In the genomic region with DNA sequence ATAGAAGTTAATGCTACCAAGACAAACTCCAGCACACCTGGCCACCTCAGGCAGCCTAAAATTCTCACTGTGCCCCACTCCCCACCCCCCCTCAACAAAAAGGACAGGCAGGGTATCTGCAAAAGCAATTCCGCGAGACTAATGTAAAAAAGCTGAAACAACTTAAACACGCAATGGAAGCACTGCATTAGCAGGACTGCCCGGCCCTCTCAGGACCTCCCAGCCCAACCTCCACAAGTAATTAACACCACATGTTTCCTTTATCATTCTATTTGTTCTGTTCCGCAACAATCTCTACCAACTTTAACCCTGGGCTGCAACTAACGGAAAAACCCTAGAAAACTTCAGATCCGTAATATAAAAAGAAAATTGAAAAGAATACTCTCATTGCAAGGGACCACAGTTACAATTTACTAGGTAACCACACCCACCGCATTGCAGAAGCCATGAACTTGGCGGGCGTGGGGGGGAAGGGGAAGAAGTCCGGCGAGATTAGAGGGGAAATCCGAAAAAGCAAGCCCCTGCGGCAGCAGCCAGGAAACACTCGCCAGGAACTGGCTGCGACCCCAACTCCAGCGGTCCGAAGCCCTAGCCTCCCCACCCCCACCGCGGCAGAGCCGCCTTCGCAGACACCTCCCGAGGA, we compare ENCODE assay signal across 8 cellular contexts. TPM values are rescaled to one million over a fixed set of nuclear protein-coding genes. Genes with fewer than 3 reads are reported as not detected.
A peak's percentile ranks its signal among the peaks of the same experiment; 100 is the strongest.
DNase-seq lines count a peak whose midpoint lies in the region; ATAC-seq and TF ChIP-seq lines count a peak whose summit lies in the region.

No MANE protein-coding gene starts in this region.

- no peaks in the 10 kb centered on the region for H3K4me1 ChIP-seq in CD8-positive, alpha-beta T cell (ENCODE audit: insufficient read depth, low read length)
- H3K4me1 ChIP-seq in esophagus (ENCODE audit: control insufficient read depth in 2 of 2, insufficient read depth in 2 of 2, low read length in 1 of 2) = no peaks in the 10 kb centered on the region

- POLR2A ChIA-PET in CD8-positive, alpha-beta T cell (lab: Charles Lee) = no interaction called here
- POLR2A ChIA-PET in activated CD4-positive, alpha-beta memory T cell treated with anti-CD3 and anti-CD28 coated beads for 36 hours (lab: Charles Lee) = no interaction called here

- H3K4me3 ChIP-seq in CD8-positive, alpha-beta T cell (ENCODE audit: low read depth, low read length) = no peak overlapping the region
- peak overlapping the region; percentile 55 to 60 for H3K4me3 ChIP-seq in esophagus (ENCODE audit: low read depth in 1 of 2, low read length in 2 of 2)
- peak overlapping the region; percentile 85 for H3K4me3 ChIP-seq in neural cell (ENCODE audit: low read length)

- H3K27me3 Mint-ChIP-seq in CD8-positive, alpha-beta T cell (ENCODE audit: low read depth) = peaks cover 49% of the 10 kb centered on the region
- peaks cover 42% of the 10 kb centered on the region for H3K27me3 Mint-ChIP-seq in activated CD4-positive, alpha-beta memory T cell treated with anti-CD3 and anti-CD28 coated beads for 36 hours

- TF ChIP-seq RAD21 in neural cell (conservative IDR thresholded peaks at IDR 0.05) = no peak

- H3K27me3 ChIP-seq in CD8-positive, alpha-beta T cell (ENCODE audit: insufficient read depth, low read length) = peaks cover 8% of the 10 kb centered on the region
- H3K27me3 ChIP-seq in esophagus (ENCODE audit: control insufficient read depth in 1 of 2, insufficient read depth in 2 of 2, low read length in 2 of 2) (peaks cover 0 to 6% of the 10 kb centered on the region in 2 donors), neural cell (ENCODE audit: insufficient read depth, low read depth, low read length) (peaks cover 31% of the 10 kb centered on the region)

- peaks cover 6% of the 10 kb centered on the region for H3K4me1 Mint-ChIP-seq in CD8-positive, alpha-beta T cell (ENCODE audit: low read depth)
- peaks cover 2% of the 10 kb centered on the region for H3K4me1 Mint-ChIP-seq in activated CD4-positive, alpha-beta memory T cell treated with anti-CD3 and anti-CD28 coated beads for 36 hours (ENCODE audit: low read depth)

- H3K27ac Mint-ChIP-seq in CD8-positive, alpha-beta T cell = no peak overlapping the region
- no peak overlapping the region for H3K27ac Mint-ChIP-seq in activated CD4-positive, alpha-beta memory T cell treated with anti-CD3 and anti-CD28 coated beads for 36 hours

- intact Hi-C loops in CD8-positive, alpha-beta T cell (cut with DNase I, micrococcal nuclease) = no loop called here
- intact Hi-C loops in activated CD4-positive, alpha-beta memory T cell treated with anti-CD3 and anti-CD28 coated beads for 36 hours (cut with micrococcal nuclease) = no loop called here

- H3K36me3 ChIP-seq in CD8-positive, alpha-beta T cell (ENCODE audit: insufficient read depth, low read length) = no peaks in the 10 kb centered on the region
- H3K36me3 ChIP-seq in esophagus (ENCODE audit: control insufficient read depth in 2 of 2, insufficient read depth in 2 of 2, low read length in 1 of 2) (no peaks in the 10 kb centered on the region), neural cell (ENCODE audit: insufficient read depth, low read length) (no peaks in the 10 kb centered on the region)

- H2AFZ ChIP-seq in neural cell (ENCODE audit: low read depth, low read length) = no peak overlapping the region

- 5 to 9% methylated on average over 23 of the region's 23 CpGs for WGBS in esophagus, 2 donors

- H4K20me1 ChIP-seq in neural cell (ENCODE audit: insufficient read depth) = no peaks in the 10 kb centered on the region

- TF ChIP-seq CTCF in CD8-positive, alpha-beta T cell (IDR thresholded peaks at IDR 0.05) = no peak
- no peak for TF ChIP-seq CTCF in neural cell (IDR thresholded peaks at IDR 0.05; ENCODE audit: poor library complexity, severe bottlenecking)

- no peak for DNase-seq in CD8-positive, alpha-beta T cell
- DNase-seq in NCI-H82 (lab: John Stamatoyannopoulos, UW) = peak; percentile 49
- no peak for DNase-seq in NCI-H187 treated with DMSO at 0.1 percent for 48 hours (lab: John Stamatoyannopoulos, UW)
- DNase-seq in NCI-H2107 treated with DMSO at 0.1 percent for 48 hours (lab: John Stamatoyannopoulos, UW; ENCODE audit: unreplicated experiment) = no peak
- no peak for DNase-seq in activated CD4-positive, alpha-beta memory T cell treated with anti-CD3 and anti-CD28 coated beads for 36 hours

- H3K79me2 ChIP-seq in neural cell (replicated peaks; ENCODE audit: insufficient read depth, low read length) = no peaks in the 10 kb centered on the region

- peak overlapping the region; percentile 18 for H3K4me3 Mint-ChIP-seq in CD8-positive, alpha-beta T cell
- no peak overlapping the region for H3K4me3 Mint-ChIP-seq in activated CD4-positive, alpha-beta memory T cell treated with anti-CD3 and anti-CD28 coated beads for 36 hours

- H3K9me3 ChIP-seq in CD8-positive, alpha-beta T cell (ENCODE audit: low read length) = no peaks in the 10 kb centered on the region
- H3K9me3 ChIP-seq in esophagus (ENCODE audit: control insufficient read depth in 2 of 2, insufficient read depth in 1 of 2, low read depth in 1 of 2, low read length in 1 of 2) (no peaks in the 10 kb centered on the region), neural cell (ENCODE audit: low read length) (no peaks in the 10 kb centered on the region)

- TF ChIP-seq EP300 in neural cell (conservative IDR thresholded peaks at IDR 0.05; ENCODE audit: poor library complexity, severe bottlenecking) = no peak

- peak overlapping the region; percentile 37 for H3K4me2 ChIP-seq in neural cell (ENCODE audit: low read length)

- no peaks in the 10 kb centered on the region for H3K36me3 Mint-ChIP-seq in CD8-positive, alpha-beta T cell
- H3K36me3 Mint-ChIP-seq in activated CD4-positive, alpha-beta memory T cell treated with anti-CD3 and anti-CD28 coated beads for 36 hours = no peaks in the 10 kb centered on the region

- H3K27ac ChIP-seq in CD8-positive, alpha-beta T cell (ENCODE audit: low read depth, low read length) = no peak overlapping the region
- peak overlapping the region; percentile 67 to 70 for H3K27ac ChIP-seq in esophagus (ENCODE audit: low read depth in 2 of 2, low read length in 1 of 2)
- H3K27ac ChIP-seq in neural cell (ENCODE audit: low read length) = no peak overlapping the region

- no peaks in the 10 kb centered on the region for H3K9me2 ChIP-seq in neural cell (ENCODE audit: insufficient read depth, low read length)

- H3K9ac ChIP-seq in neural cell (ENCODE audit: low read length) = peak overlapping the region; percentile 56

- no peak for ATAC-seq in CD8-positive, alpha-beta T cell
- ATAC-seq in GM18498 (IDR thresholded peaks at IDR 0.05; ENCODE audit: unreplicated experiment) = no peak

- H3F3A ChIP-seq in neural cell (ENCODE audit: insufficient read depth, low read length, poor library complexity, severe bottlenecking) = no peaks in the 10 kb centered on the region

- no peaks in the 10 kb centered on the region for H3K9me3 Mint-ChIP-seq in CD8-positive, alpha-beta T cell
- H3K9me3 Mint-ChIP-seq in activated CD4-positive, alpha-beta memory T cell treated with anti-CD3 and anti-CD28 coated beads for 36 hours = no peaks in the 10 kb centered on the region

- CTCF ChIA-PET in CD8-positive, alpha-beta T cell (lab: Charles Lee) = no interaction called here
- CTCF ChIA-PET in activated CD4-positive, alpha-beta memory T cell treated with anti-CD3 and anti-CD28 coated beads for 36 hours (lab: Charles Lee) = no interaction called here

TF ChIP-seq in neural cell, 6 proteins besides CTCF, POLR2A, EP300 and RAD21:
- TF ChIP-seq, protein P1, sequence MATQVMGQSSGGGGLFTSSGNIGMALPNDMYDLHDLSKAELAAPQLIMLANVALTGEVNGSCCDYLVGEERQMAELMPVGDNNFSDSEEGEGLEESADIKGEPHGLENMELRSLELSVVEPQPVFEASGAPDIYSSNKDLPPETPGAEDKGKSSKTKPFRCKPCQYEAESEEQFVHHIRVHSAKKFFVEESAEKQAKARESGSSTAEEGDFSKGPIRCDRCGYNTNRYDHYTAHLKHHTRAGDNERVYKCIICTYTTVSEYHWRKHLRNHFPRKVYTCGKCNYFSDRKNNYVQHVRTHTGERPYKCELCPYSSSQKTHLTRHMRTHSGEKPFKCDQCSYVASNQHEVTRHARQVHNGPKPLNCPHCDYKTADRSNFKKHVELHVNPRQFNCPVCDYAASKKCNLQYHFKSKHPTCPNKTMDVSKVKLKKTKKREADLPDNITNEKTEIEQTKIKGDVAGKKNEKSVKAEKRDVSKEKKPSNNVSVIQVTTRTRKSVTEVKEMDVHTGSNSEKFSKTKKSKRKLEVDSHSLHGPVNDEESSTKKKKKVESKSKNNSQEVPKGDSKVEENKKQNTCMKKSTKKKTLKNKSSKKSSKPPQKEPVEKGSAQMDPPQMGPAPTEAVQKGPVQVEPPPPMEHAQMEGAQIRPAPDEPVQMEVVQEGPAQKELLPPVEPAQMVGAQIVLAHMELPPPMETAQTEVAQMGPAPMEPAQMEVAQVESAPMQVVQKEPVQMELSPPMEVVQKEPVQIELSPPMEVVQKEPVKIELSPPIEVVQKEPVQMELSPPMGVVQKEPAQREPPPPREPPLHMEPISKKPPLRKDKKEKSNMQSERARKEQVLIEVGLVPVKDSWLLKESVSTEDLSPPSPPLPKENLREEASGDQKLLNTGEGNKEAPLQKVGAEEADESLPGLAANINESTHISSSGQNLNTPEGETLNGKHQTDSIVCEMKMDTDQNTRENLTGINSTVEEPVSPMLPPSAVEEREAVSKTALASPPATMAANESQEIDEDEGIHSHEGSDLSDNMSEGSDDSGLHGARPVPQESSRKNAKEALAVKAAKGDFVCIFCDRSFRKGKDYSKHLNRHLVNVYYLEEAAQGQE (IDR thresholded peaks at IDR 0.05; ENCODE audit: borderline replicate concordance) = no peak
- no peak for TF ChIP-seq POLR2AphosphoS5 (IDR thresholded peaks at IDR 0.05)
- no peak for TF ChIP-seq TAF1 (IDR thresholded peaks at IDR 0.05; ENCODE audit: low read depth)
- TF ChIP-seq SMC3 (conservative IDR thresholded peaks at IDR 0.05; ENCODE audit: poor library complexity) = no peak
- TF ChIP-seq EZH2 (IDR thresholded peaks at IDR 0.05; ENCODE audit: borderline replicate concordance, insufficient read depth, low read length, poor library complexity, severe bottlenecking) = no peak
- TF ChIP-seq MXI1 (conservative IDR thresholded peaks at IDR 0.05; ENCODE audit: poor library complexity, severe bottlenecking) = no peak
TF ChIP-seq in neural cell: peak in this region for 0.

RNA-seq across cellular contexts. Expression of a gene that starts 1.3 kb away (rescaled TPM):
- total RNA-seq in CD8-positive, alpha-beta T cell = 1 to 10 TPM in 1 of 2 experiments, under 1 TPM in 1; 0.83 to 1.2 TPM
- 10 to 100 TPM; 13.6 to 28.7 TPM for polyA plus RNA-seq in esophagus
- 19.0 and 19.6 TPM in 2 replicates for polyA plus RNA-seq in neural cell
- polyA minus RNA-seq in neural cell = 28.0 and 31.0 TPM in 2 replicates
- total RNA-seq in activated CD4-positive, alpha-beta memory T cell treated with anti-CD3 and anti-CD28 coated beads for 36 hours = under 1 TPM; 0.77 to 0.88 TPM

Comparison
In these comparisons a context has a peak if more than half of its experiments do, and no peak if none do; other contexts are left out.
1. H3K27ac ChIP-seq: peak in esophagus (2 of 2); none in CD8-positive, alpha-beta T cell (single experiment) and neural cell (single experiment).